ENCODE assay signal across 8 cellular contexts in genomic region chr1:239719642-239720258, GRCh38.
A peak's percentile ranks its signal among the peaks of the same experiment; 100 is the strongest.
DNase-seq lines count a peak whose midpoint lies in the region; ATAC-seq and TF ChIP-seq lines count a peak whose summit lies in the region.

No MANE protein-coding gene starts in this region.

- 90 to 91% methylated on average over 5 to 11 of the region's 11 CpGs for WGBS in endodermal cell (ENCODE audit: insufficient coverage in 1 of 2, insufficient read length in 1 of 2), 2 experiments

- no peak overlapping the region for H3K4me3 ChIP-seq in endodermal cell (ENCODE audit: low read length)

- H3K27ac Mint-ChIP-seq in activated CD4-positive, alpha-beta memory T cell treated with anti-CD3 and anti-CD28 coated beads, Interleukin-2, amount 10 ng/mL, durations not matched to agents 7 days and 5 days: peak overlapping the region; percentile 96
- H3K27ac Mint-ChIP-seq in stimulated activated naive CD8-positive, alpha-beta T cell treated with anti-CD3 and anti-CD28 coated beads, Interleukin-15, amount 100 ng/mL, for 72 hours: peak overlapping the region in 1 of 2 donors; percentile 99
- no peak overlapping the region for H3K27ac Mint-ChIP-seq in endodermal cell

- peak; percentile 43 to 57 for DNase-seq in NCI-H2081 (lab: John Stamatoyannopoulos, UW)
- DNase-seq in NCI-H2081 treated with DMSO at 0.1 percent for 48 hours (lab: John Stamatoyannopoulos, UW): no peak
- DNase-seq in activated CD4-positive, alpha-beta memory T cell treated with anti-CD3 and anti-CD28 coated beads, Interleukin-2, amount 10 ng/mL, durations not matched to agents 7 days and 5 days: peak; percentile 76
- DNase-seq in iris pigment epithelial cell (ENCODE audit: low read depth): peak; percentile 15
- DNase-seq in stimulated activated naive CD8-positive, alpha-beta T cell treated with anti-CD3 and anti-CD28 coated beads, Interleukin-15, amount 100 ng/mL, for 72 hours: peak; percentile 46 to 71
- no peak for DNase-seq in cerebellum (ENCODE audit: low spot score)
- no peak for DNase-seq in endodermal cell
- no peak for DNase-seq in NCI-H1694 treated with DMSO at 0.1 percent for 48 hours (lab: John Stamatoyannopoulos, UW)

- H3K36me3 ChIP-seq in endodermal cell (ENCODE audit: control insufficient read depth, insufficient read depth, low read length): no peaks in the 10 kb centered on the region

- no peaks in the 10 kb centered on the region for H3K9me3 ChIP-seq in endodermal cell (ENCODE audit: control insufficient read depth, low read length)

- peaks cover 19% of the 10 kb centered on the region for H3K36me3 Mint-ChIP-seq in activated CD4-positive, alpha-beta memory T cell treated with anti-CD3 and anti-CD28 coated beads, Interleukin-2, amount 10 ng/mL, durations not matched to agents 7 days and 5 days (ENCODE audit: low read depth)
- no peaks in the 10 kb centered on the region for H3K36me3 Mint-ChIP-seq in endodermal cell (ENCODE audit: low read depth)

- peak overlapping the region; percentile 86 for H3K4me3 Mint-ChIP-seq in activated CD4-positive, alpha-beta memory T cell treated with anti-CD3 and anti-CD28 coated beads, Interleukin-2, amount 10 ng/mL, durations not matched to agents 7 days and 5 days
- H3K4me3 Mint-ChIP-seq in stimulated activated naive CD8-positive, alpha-beta T cell treated with anti-CD3 and anti-CD28 coated beads, Interleukin-15, amount 100 ng/mL, for 72 hours: no peak overlapping the region
- H3K4me3 Mint-ChIP-seq in endodermal cell: no peak overlapping the region

- ATAC-seq in stimulated activated naive CD8-positive, alpha-beta T cell treated with anti-CD3 and anti-CD28 coated beads, Interleukin-15, amount 100 ng/mL, for 72 hours: peak; percentile 82

- H3K4me1 ChIP-seq in endodermal cell (ENCODE audit: control insufficient read depth, insufficient read depth, low read length): peaks cover 2% of the 10 kb centered on the region

- no peaks in the 10 kb centered on the region for H3K9me3 Mint-ChIP-seq in activated CD4-positive, alpha-beta memory T cell treated with anti-CD3 and anti-CD28 coated beads, Interleukin-2, amount 10 ng/mL, durations not matched to agents 7 days and 5 days
- no peaks in the 10 kb centered on the region for H3K9me3 Mint-ChIP-seq in stimulated activated naive CD8-positive, alpha-beta T cell treated with anti-CD3 and anti-CD28 coated beads, Interleukin-15, amount 100 ng/mL, for 72 hours
- no peaks in the 10 kb centered on the region for H3K9me3 Mint-ChIP-seq in endodermal cell

- H3K9ac ChIP-seq in endodermal cell (ENCODE audit: extremely low read depth, low read length, poor library complexity, severe bottlenecking): no peak overlapping the region

- no peak overlapping the region for H3K27ac ChIP-seq in endodermal cell (ENCODE audit: low read depth, low read length)

- TF ChIP-seq CTCF in endodermal cell (conservative IDR thresholded peaks at IDR 0.05): no peak

- H3K27me3 Mint-ChIP-seq in activated CD4-positive, alpha-beta memory T cell treated with anti-CD3 and anti-CD28 coated beads, Interleukin-2, amount 10 ng/mL, durations not matched to agents 7 days and 5 days: no peaks in the 10 kb centered on the region
- no peaks in the 10 kb centered on the region for H3K27me3 Mint-ChIP-seq in stimulated activated naive CD8-positive, alpha-beta T cell treated with anti-CD3 and anti-CD28 coated beads, Interleukin-15, amount 100 ng/mL, for 72 hours
- no peaks in the 10 kb centered on the region for H3K27me3 Mint-ChIP-seq in endodermal cell (ENCODE audit: insufficient read depth)

- no peaks in the 10 kb centered on the region for H3K27me3 ChIP-seq in endodermal cell (ENCODE audit: control insufficient read depth, insufficient read depth, low read length, poor library complexity, severe bottlenecking)

- CTCF ChIA-PET in activated CD4-positive, alpha-beta memory T cell treated with anti-CD3 and anti-CD28 coated beads, Interleukin-2, amount 10 ng/mL, durations not matched to agents 7 days and 5 days (lab: Charles Lee): interaction anchor here (0.6 to 2.6 kb wide), 6 partner anchors 8 to 132 kb away, joined by 3 to 14 read pairs (median 4); no protein-coding TSS in a partner anchor

- POLR2A ChIA-PET in activated CD4-positive, alpha-beta memory T cell treated with anti-CD3 and anti-CD28 coated beads, Interleukin-2, amount 10 ng/mL, durations not matched to agents 7 days and 5 days (lab: Charles Lee): interaction anchor here (0.6 to 4.3 kb wide), 21 partner anchors 8 to 1800 kb away, joined by 3 to 47 read pairs (median 3); partner anchors contain the start of gene FH

- peaks cover 32% of the 10 kb centered on the region for H3K4me1 Mint-ChIP-seq in activated CD4-positive, alpha-beta memory T cell treated with anti-CD3 and anti-CD28 coated beads, Interleukin-2, amount 10 ng/mL, durations not matched to agents 7 days and 5 days
- peaks cover 36% of the 10 kb centered on the region for H3K4me1 Mint-ChIP-seq in stimulated activated naive CD8-positive, alpha-beta T cell treated with anti-CD3 and anti-CD28 coated beads, Interleukin-15, amount 100 ng/mL, for 72 hours
- H3K4me1 Mint-ChIP-seq in endodermal cell: peaks cover 17% of the 10 kb centered on the region

Comparison
In these comparisons a context has a peak if more than half of its experiments do, and no peak if none do; other contexts are left out.
1. DNase-seq: peak in NCI-H2081 (2 of 2), activated CD4-positive, alpha-beta memory T cell treated with anti-CD3 and anti-CD28 coated beads, Interleukin-2, amount 10 ng/mL, durations not matched to agents 7 days and 5 days (single experiment), iris pigment epithelial cell (single experiment) and stimulated activated naive CD8-positive, alpha-beta T cell treated with anti-CD3 and anti-CD28 coated beads, Interleukin-15, amount 100 ng/mL, for 72 hours (2 of 2); none in NCI-H2081 treated with DMSO at 0.1 percent for 48 hours (single experiment), cerebellum (single experiment), endodermal cell (single experiment) and NCI-H1694 treated with DMSO at 0.1 percent for 48 hours (single experiment).